ENCODE assay signal across 8 cellular contexts in the genomic region with DNA sequence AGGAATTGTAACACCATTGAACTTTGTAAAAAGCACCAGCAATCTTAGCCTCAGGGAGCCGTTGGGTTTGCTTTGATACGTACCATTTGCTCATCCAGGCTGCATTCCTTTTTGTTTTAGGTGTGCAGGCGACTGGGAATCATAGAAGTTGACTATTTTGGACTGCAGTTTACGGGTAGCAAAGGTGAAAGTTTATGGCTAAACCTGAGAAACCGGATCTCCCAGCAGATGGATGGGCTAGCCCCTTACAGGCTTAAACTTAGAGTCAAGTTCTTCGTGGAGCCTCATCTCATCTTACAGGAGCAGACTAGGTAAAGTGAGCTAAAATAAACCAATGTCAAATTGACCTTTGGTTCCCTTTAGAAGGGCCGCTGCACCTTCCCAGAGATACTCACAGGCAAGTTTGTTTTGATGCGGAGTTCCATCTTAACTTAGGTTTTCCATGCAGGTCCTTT. TPM values are rescaled to one million over a fixed set of nuclear protein-coding genes. Genes with fewer than 3 reads are reported as not detected.
A peak's percentile ranks its signal among the peaks of the same experiment; 100 is the strongest.
DNase-seq lines count a peak whose midpoint lies in the region; ATAC-seq and TF ChIP-seq lines count a peak whose summit lies in the region.

No MANE protein-coding gene starts in this region.

- peak overlapping the region; percentile 88 for H3K4me3 Mint-ChIP-seq in mesothelial cell of epicardium

- dilution Hi-C loops in mammary epithelial cell (cut with HindIII; ENCODE audit: low sequenced_read_pairs) = no loop called here

- H3K36me3 ChIP-seq in DOHH2 (ENCODE audit: control insufficient read depth, low read length) (peaks cover 61% of the 10 kb centered on the region), MG63 (peaks cover 18% of the 10 kb centered on the region), mammary epithelial cell (ENCODE audit: insufficient read depth, low read length) (no peaks in the 10 kb centered on the region)

- BruUV-seq in mammary epithelial cell (replicated peaks; lab: Mats Ljungman, UMichigan) = no TSS peak

- H3K9me2 ChIP-seq in DOHH2 (replicated peaks; ENCODE audit: control insufficient read depth, low read length) = no peaks in the 10 kb centered on the region

- no peaks in the 10 kb centered on the region for H3K27me3 Mint-ChIP-seq in mesothelial cell of epicardium (ENCODE audit: low read depth)

- 28% methylated on average over 8 of the region's 8 CpGs for WGBS in mammary epithelial cell (ENCODE audit: low coverage, missing lambda C conversion rate)

- CTCF ChIA-PET in mammary epithelial cell (lab: Charles Lee; ENCODE audit: low non-redundant PET) = no interaction called here

- intact Hi-C loops in mammary epithelial cell (cut with micrococcal nuclease) = loop anchor here (2.0 kb wide), 1 partner anchor 52 kb away; no protein-coding TSS in a partner anchor

- H3K27ac ChIP-seq in DOHH2 (ENCODE audit: low read depth, low read length) = peak overlapping the region; percentile 45
- no peak overlapping the region for H3K27ac ChIP-seq in mammary epithelial cell (ENCODE audit: insufficient read depth, low read depth, low read length)

- peak overlapping the region; percentile 96 for H2AFZ ChIP-seq in mammary epithelial cell (ENCODE audit: low read depth, low read length)

- H3K4me1 ChIP-seq in DOHH2 (ENCODE audit: control insufficient read depth, low read length) (peaks cover 57% of the 10 kb centered on the region), mammary epithelial cell (ENCODE audit: insufficient read depth, low read length) (peaks cover 17% of the 10 kb centered on the region)

- ATAC-seq in GM18867 (IDR thresholded peaks at IDR 0.05; ENCODE audit: unreplicated experiment) (no peak), GM19467 (IDR thresholded peaks at IDR 0.05; ENCODE audit: unreplicated experiment) (no peak)

- no peak for TF ChIP-seq CTCF in DOHH2 (IDR thresholded peaks at IDR 0.05; ENCODE audit: low read depth, low read length, poor library complexity, severe bottlenecking)
- TF ChIP-seq CTCF in mammary epithelial cell (conservative IDR thresholded peaks at IDR 0.05 in 1 of 2, IDR thresholded peaks at IDR 0.05 in 1 of 2; ENCODE audit: extremely low read depth in 1 of 2, insufficient read depth in 1 of 2, low read depth in 1 of 2, low read length in 2 of 2) = no peak
- no peak for TF ChIP-seq CTCF in mesothelial cell of epicardium (IDR thresholded peaks at IDR 0.05; ENCODE audit: unreplicated experiment)

- H3K27ac Mint-ChIP-seq in mesothelial cell of epicardium = peak overlapping the region; percentile 85

- peak overlapping the region; percentile 83 for H3K4me2 ChIP-seq in DOHH2 (ENCODE audit: low read length)
- H3K4me2 ChIP-seq in mammary epithelial cell (ENCODE audit: insufficient read depth, low read depth, low read length) = peak overlapping the region; percentile 99

- in situ Hi-C loops in mammary epithelial cell (cut with MboI; ENCODE audit: low sequenced_read_pairs in 2 of 2) = no loop called here

- H3K79me2 ChIP-seq in DOHH2 (ENCODE audit: control insufficient read depth, low read length) = peaks cover 66% of the 10 kb centered on the region
- H3K79me2 ChIP-seq in mammary epithelial cell (ENCODE audit: insufficient read depth, low read length) = no peaks in the 10 kb centered on the region

- no peak for DNase-seq in MG63
- DNase-seq in mammary epithelial cell = peak; percentile 16
- no peak for DNase-seq in mesothelial cell of epicardium (ENCODE audit: low spot score in 2 of 2, unreplicated experiment in 2 of 2)
- DNase-seq in ecto neural progenitor cell (ENCODE audit: low spot score) = no peak
- DNase-seq in HuH-7 (ENCODE audit: low spot score) = no peak

- H3K9me3 ChIP-seq in DOHH2 (ENCODE audit: control insufficient read depth, insufficient read depth, low read length) = no peaks in the 10 kb centered on the region
- no peaks in the 10 kb centered on the region for H3K9me3 ChIP-seq in MG63
- H3K9me3 ChIP-seq in mammary epithelial cell (replicated peaks; ENCODE audit: insufficient read depth, low read length) = no peaks in the 10 kb centered on the region

- H3K36me3 Mint-ChIP-seq in mesothelial cell of epicardium = peaks cover 2% of the 10 kb centered on the region

- H3K27me3 ChIP-seq in DOHH2 (ENCODE audit: control insufficient read depth, low read length) (no peaks in the 10 kb centered on the region), MG63 (no peaks in the 10 kb centered on the region), mammary epithelial cell (ENCODE audit: insufficient read depth, low read length) (no peaks in the 10 kb centered on the region)

- H3K4me3 ChIP-seq in DOHH2 (ENCODE audit: low read length) = peak overlapping the region; percentile 85
- H3K4me3 ChIP-seq in MG63 = peak overlapping the region; percentile 80
- H3K4me3 ChIP-seq in mammary epithelial cell (replicated peaks in 1 of 3; ENCODE audit: insufficient read depth in 1 of 3, low read depth in 2 of 3, low read length in 3 of 3) = peak overlapping the region in 1 of 3 experiments; percentile 71

- H4K20me1 ChIP-seq in DOHH2 (ENCODE audit: control insufficient read depth, insufficient read depth, low read depth, low read length) = peaks cover 49% of the 10 kb centered on the region
- H4K20me1 ChIP-seq in mammary epithelial cell (ENCODE audit: insufficient read depth, low read length) = no peaks in the 10 kb centered on the region

- peaks cover 47% of the 10 kb centered on the region for H3K4me1 Mint-ChIP-seq in mesothelial cell of epicardium

- H3K9me3 Mint-ChIP-seq in mesothelial cell of epicardium = no peaks in the 10 kb centered on the region

- no peaks in the 10 kb centered on the region for H3F3A ChIP-seq in DOHH2 (ENCODE audit: control insufficient read depth, insufficient read depth)

- H3K9ac ChIP-seq in mammary epithelial cell (ENCODE audit: insufficient read depth, low read length) = no peak overlapping the region

RNA-seq across cellular contexts. Expression of gene MYLIP, which starts 1.6 kb away (rescaled TPM):
- total RNA-seq in MG63 (2014; rRNA removed; shearing (Covaris generic); ENCODE audit: low replicate concordance) = 9.7 and 14.3 TPM in 2 replicates
- 1 to 10 TPM; 3.7 to 5.0 TPM for total RNA-seq in mammary epithelial cell
- 1.4 TPM for polyA plus RNA-seq in mammary epithelial cell
- 5.8 TPM for polyA minus RNA-seq in mammary epithelial cell
- 23.9 to 25.7 TPM (median 24.9 TPM) in 3 replicates for total RNA-seq in mesothelial cell of epicardium
